In the genomic region with DNA sequence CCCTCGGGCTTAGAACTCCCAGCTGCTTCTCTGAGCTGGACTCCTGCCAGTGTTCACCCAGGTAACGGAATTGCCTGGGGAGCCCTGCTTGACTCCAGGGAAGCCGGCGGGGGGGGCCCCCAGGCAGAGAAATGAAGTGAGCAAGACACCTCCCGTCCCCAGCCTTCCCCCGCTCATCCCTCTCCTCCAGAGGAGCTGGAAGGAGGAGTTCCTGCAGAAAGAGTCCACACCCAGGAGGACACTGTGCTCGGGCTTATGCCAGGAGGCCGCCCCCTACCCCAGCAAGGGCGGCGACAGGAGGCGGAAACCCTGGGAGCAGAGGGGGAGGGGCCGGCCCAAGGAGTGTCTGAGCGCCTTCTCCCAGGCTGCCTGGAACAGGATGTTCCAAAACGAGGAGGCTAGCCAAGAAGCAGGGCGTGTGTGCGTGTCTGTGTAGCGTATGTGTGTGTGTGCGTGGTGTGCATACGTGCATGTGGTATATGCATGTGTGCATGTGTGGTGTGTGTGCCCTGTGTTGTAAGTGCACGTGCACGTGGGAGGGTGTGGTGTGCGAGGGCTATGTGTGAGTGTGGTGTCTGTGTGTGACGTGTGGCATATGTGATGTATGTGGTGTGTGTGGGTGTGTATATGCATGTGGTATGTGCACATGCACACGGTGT, we compare ENCODE assay signal across 8 cellular contexts.
DNase-seq lines count a peak whose midpoint lies in the region; ATAC-seq and TF ChIP-seq lines count a peak whose summit lies in the region.

No MANE protein-coding gene starts in this region.

- H3K79me2 ChIP-seq in GM23248 (ENCODE audit: insufficient read depth), result no peaks in the 10 kb centered on the region

- POLR2A ChIA-PET in RWPE1 (lab: Yijun Ruan, JAX; ENCODE audit: low non-redundant PET), result no interaction called here

- H4K20me1 ChIP-seq in GM23248 (ENCODE audit: insufficient read depth), result no peaks in the 10 kb centered on the region

- peak overlapping the region; percentile 49 for H3K4me2 ChIP-seq in GM23248 (ENCODE audit: unreplicated experiment)

- H2AFZ ChIP-seq in GM23248, result peak overlapping the region; percentile 41; the same call in 1 of the 2 replicates

- no peak overlapping the region for H3K9ac ChIP-seq in GM23248

- H3F3A ChIP-seq in GM23248 (ENCODE audit: insufficient read depth), result peaks cover 22% of the 10 kb centered on the region

- H3K9me3 ChIP-seq in GM23248 (ENCODE audit: low read depth), result no peaks in the 10 kb centered on the region

- WGBS in GM23248 (ENCODE audit: low coverage in 1 of 2, low lambda C conversion rate in 2 of 2, missing lambda C conversion rate in 2 of 2), 2 experiments, result 7% methylated on average over 24 of the region's 24 CpGs

- H3K27me3 ChIP-seq in GM23248 (replicated peaks; ENCODE audit: insufficient read depth), result no peaks in the 10 kb centered on the region

- peaks cover 14% of the 10 kb centered on the region for H3K4me1 ChIP-seq in GM23248 (ENCODE audit: insufficient read depth)

- no peaks in the 10 kb centered on the region for H3K9me2 ChIP-seq in GM23248 (ENCODE audit: insufficient read depth)

- H3K36me3 ChIP-seq in GM23248 (ENCODE audit: low read depth), result no peaks in the 10 kb centered on the region

- peak overlapping the region; percentile 51 for H3K4me3 ChIP-seq in GM23248

- H3K27ac ChIP-seq in GM23248 (no peak overlapping the region), RWPE1 (peak overlapping the region; percentile 91)

- peak; percentile 84 for DNase-seq in GM23248
- DNase-seq in RWPE1 (ENCODE audit: low spot score), result peak; percentile 68
- DNase-seq in glomerular visceral epithelial cell (ENCODE audit: extremely low spot score), result peak; percentile 28
- DNase-seq in renal cortical epithelial cell (ENCODE audit: low read depth), result peak; percentile 53
- no peak for DNase-seq in activated CD4-positive, alpha-beta T cell treated with anti-CD3 and anti-CD28 coated beads, Interleukin-2, amount 50 U/mL, for 4 hours
- DNase-seq in stimulated activated CD4-positive, alpha-beta T cell treated with anti-CD3 and anti-CD28 coated beads, Interleukin-15, amount 100 ng/mL, for 24 hours, result no peak

- no peak for ATAC-seq in GM19455 (IDR thresholded peaks at IDR 0.05; ENCODE audit: unreplicated experiment)
- ATAC-seq in HG03520 (IDR thresholded peaks at IDR 0.05; ENCODE audit: unreplicated experiment), result no peak

- CTCF ChIA-PET in RWPE1 (lab: Yijun Ruan, JAX), result no interaction called here

- no peak for TF ChIP-seq CTCF in RWPE1 (conservative IDR thresholded peaks at IDR 0.05; ENCODE audit: low read depth)

- in situ Hi-C loops in GM23248 (cut with MboI), result no loop called here

Comparison
In these comparisons a context has a peak if more than half of its experiments do, and no peak if none do; other contexts are left out.
1. DNase-seq: peak in GM23248 (single experiment), RWPE1 (single experiment), glomerular visceral epithelial cell (single experiment) and renal cortical epithelial cell (single experiment); none in activated CD4-positive, alpha-beta T cell treated with anti-CD3 and anti-CD28 coated beads, Interleukin-2, amount 50 U/mL, for 4 hours (0 of 2) and stimulated activated CD4-positive, alpha-beta T cell treated with anti-CD3 and anti-CD28 coated beads, Interleukin-15, amount 100 ng/mL, for 24 hours (single experiment).